In the genomic region with DNA sequence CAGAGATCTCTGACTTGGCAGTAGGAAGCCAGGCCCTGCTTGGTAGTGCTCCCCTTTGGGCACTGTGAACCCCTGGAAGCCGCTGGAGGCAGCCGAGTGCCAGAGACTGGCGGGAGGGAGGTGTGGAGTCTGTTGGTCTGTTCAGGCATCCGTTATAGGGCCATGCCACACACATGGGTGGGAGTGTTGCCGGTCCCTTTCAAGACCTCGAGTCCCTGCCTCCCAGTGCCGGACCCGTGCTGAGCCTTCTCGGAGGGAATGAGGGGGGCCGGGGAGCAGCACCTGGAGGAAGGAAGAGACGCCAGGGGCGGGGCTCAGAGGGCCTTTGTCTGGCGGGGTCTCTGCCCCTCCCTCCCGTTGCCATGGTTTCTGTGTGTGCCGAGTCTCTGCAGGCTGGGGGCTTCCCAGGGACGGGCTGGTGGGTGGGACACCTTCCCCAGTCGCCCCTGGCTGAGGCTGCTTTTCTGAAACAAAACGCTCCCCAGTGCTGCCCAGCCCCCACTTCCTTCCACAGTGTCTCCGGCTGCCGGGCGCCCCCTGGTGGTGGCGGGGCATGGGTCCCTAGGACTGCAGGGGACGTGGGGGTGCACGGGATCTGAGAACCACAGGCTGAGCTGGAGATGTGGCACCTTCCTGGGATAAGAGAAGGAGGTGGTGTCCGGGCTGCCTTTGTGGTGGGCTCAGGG, we compare ENCODE assay signal across 1 cellular context.
A peak's percentile ranks its signal among the peaks of the same experiment; 100 is the strongest.
TF ChIP-seq lines count a peak whose summit lies in the region.

No MANE protein-coding gene starts in this region.

TF ChIP-seq in HEK293, 187 proteins besides CTCF, POLR2A, EP300 and RAD21 (continued from another document):
- TF ChIP-seq, protein P1, sequence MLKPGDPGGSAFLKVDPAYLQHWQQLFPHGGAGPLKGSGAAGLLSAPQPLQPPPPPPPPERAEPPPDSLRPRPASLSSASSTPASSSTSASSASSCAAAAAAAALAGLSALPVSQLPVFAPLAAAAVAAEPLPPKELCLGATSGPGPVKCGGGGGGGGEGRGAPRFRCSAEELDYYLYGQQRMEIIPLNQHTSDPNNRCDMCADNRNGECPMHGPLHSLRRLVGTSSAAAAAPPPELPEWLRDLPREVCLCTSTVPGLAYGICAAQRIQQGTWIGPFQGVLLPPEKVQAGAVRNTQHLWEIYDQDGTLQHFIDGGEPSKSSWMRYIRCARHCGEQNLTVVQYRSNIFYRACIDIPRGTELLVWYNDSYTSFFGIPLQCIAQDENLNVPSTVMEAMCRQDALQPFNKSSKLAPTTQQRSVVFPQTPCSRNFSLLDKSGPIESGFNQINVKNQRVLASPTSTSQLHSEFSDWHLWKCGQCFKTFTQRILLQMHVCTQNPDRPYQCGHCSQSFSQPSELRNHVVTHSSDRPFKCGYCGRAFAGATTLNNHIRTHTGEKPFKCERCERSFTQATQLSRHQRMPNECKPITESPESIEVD (tag by site-specific recombination; IDR thresholded peaks at IDR 0.05): no peak
- TF ChIP-seq ZNF146 (tag by site-specific recombination; IDR thresholded peaks at IDR 0.05) (no peak), OSR2 (tag by site-specific recombination; IDR thresholded peaks at IDR 0.05) (no peak), ZNF10 (tag by site-specific recombination; IDR thresholded peaks at IDR 0.05) (no peak), ZNF248 (tag by site-specific recombination; IDR thresholded peaks at IDR 0.05) (no peak), WT1 (tag by site-specific recombination; IDR thresholded peaks at IDR 0.05) (no peak), ZNF837 (tag by site-specific recombination; IDR thresholded peaks at IDR 0.05) (no peak), ZNF214 (tag by site-specific recombination; IDR thresholded peaks at IDR 0.05; ENCODE audit: borderline replicate concordance) (no peak), GLIS2 (tag by site-specific recombination; IDR thresholded peaks at IDR 0.05) (peak; percentile 59; the same call in 1 of the 2 replicates), ZNF175 (tag by site-specific recombination; IDR thresholded peaks at IDR 0.05) (no peak), FEZF1 (tag by site-specific recombination; IDR thresholded peaks at IDR 0.05) (no peak), PRDM1 (tag by site-specific recombination; IDR thresholded peaks at IDR 0.05) (no peak), MEIS1 (CRISPR knock-in tag; IDR thresholded peaks at IDR 0.05; ENCODE audit: borderline replicate concordance) (no peak), ZNF292 (tag by site-specific recombination; IDR thresholded peaks at IDR 0.05; ENCODE audit: borderline replicate concordance, low read depth) (no peak), ZNF629 (tag by site-specific recombination; IDR thresholded peaks at IDR 0.05) (0 out of 2 replicates have a peak, but pooled peaks have one; percentile 48), BCL11B (tag by site-specific recombination; IDR thresholded peaks at IDR 0.05; ENCODE audit: low read depth) (no peak), TRIM28 (IDR thresholded peaks at IDR 0.05; ENCODE audit: borderline replicate concordance, low read length) (no peak), KLF8 (tag by site-specific recombination; IDR thresholded peaks at IDR 0.05) (peak; percentile 43; the same call in 1 of the 2 replicates), ZNF600 (tag by site-specific recombination; IDR thresholded peaks at IDR 0.05) (no peak), ZXDB (tag by site-specific recombination; IDR thresholded peaks at IDR 0.05) (peak; percentile 44; the same call in 1 of the 2 replicates), ZNF404 (tag by site-specific recombination; IDR thresholded peaks at IDR 0.05) (no peak), ZNF785 (tag by site-specific recombination; IDR thresholded peaks at IDR 0.05) (no peak), ZBTB7A (tag by site-specific recombination; IDR thresholded peaks at IDR 0.05; ENCODE audit: low read depth) (no peak), SP2 (tag by site-specific recombination; IDR thresholded peaks at IDR 0.05) (no peak), ZNF560 (tag by site-specific recombination; IDR thresholded peaks at IDR 0.05; ENCODE audit: borderline replicate concordance) (no peak), SCRT2 (tag by site-specific recombination; IDR thresholded peaks at IDR 0.05) (0 out of 2 replicates have a peak, but pooled peaks have one; percentile 13), ZNF76 (tag by site-specific recombination; IDR thresholded peaks at IDR 0.05; ENCODE audit: borderline replicate concordance, low read depth) (no peak), ZNF654 (tag by site-specific recombination; IDR thresholded peaks at IDR 0.05; ENCODE audit: low read depth) (peak; percentile 58), ZNF514 (tag by site-specific recombination; IDR thresholded peaks at IDR 0.05) (no peak), KLF10 (tag by site-specific recombination; IDR thresholded peaks at IDR 0.05) (peak; percentile 58; the same call in 1 of the 2 replicates)
- TF ChIP-seq, protein P2, sequence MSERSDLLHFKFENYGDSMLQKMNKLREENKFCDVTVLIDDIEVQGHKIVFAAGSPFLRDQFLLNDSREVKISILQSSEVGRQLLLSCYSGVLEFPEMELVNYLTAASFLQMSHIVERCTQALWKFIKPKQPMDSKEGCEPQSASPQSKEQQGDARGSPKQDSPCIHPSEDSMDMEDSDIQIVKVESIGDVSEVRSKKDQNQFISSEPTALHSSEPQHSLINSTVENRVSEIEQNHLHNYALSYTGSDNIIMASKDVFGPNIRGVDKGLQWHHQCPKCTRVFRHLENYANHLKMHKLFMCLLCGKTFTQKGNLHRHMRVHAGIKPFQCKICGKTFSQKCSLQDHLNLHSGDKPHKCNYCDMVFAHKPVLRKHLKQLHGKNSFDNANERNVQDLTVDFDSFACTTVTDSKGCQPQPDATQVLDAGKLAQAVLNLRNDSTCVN (tag by site-specific recombination; optimal IDR thresholded peaks at IDR 0.05): no peak
- TF ChIP-seq, protein P3, sequence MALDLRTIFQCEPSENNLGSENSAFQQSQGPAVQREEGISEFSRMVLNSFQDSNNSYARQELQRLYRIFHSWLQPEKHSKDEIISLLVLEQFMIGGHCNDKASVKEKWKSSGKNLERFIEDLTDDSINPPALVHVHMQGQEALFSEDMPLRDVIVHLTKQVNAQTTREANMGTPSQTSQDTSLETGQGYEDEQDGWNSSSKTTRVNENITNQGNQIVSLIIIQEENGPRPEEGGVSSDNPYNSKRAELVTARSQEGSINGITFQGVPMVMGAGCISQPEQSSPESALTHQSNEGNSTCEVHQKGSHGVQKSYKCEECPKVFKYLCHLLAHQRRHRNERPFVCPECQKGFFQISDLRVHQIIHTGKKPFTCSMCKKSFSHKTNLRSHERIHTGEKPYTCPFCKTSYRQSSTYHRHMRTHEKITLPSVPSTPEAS (tag by site-specific recombination; IDR thresholded peaks at IDR 0.05): no peak
- TF ChIP-seq, protein P4, sequence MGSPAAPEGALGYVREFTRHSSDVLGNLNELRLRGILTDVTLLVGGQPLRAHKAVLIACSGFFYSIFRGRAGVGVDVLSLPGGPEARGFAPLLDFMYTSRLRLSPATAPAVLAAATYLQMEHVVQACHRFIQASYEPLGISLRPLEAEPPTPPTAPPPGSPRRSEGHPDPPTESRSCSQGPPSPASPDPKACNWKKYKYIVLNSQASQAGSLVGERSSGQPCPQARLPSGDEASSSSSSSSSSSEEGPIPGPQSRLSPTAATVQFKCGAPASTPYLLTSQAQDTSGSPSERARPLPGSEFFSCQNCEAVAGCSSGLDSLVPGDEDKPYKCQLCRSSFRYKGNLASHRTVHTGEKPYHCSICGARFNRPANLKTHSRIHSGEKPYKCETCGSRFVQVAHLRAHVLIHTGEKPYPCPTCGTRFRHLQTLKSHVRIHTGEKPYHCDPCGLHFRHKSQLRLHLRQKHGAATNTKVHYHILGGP (tag by site-specific recombination; IDR thresholded peaks at IDR 0.05): no peak
- TF ChIP-seq, protein P5, sequence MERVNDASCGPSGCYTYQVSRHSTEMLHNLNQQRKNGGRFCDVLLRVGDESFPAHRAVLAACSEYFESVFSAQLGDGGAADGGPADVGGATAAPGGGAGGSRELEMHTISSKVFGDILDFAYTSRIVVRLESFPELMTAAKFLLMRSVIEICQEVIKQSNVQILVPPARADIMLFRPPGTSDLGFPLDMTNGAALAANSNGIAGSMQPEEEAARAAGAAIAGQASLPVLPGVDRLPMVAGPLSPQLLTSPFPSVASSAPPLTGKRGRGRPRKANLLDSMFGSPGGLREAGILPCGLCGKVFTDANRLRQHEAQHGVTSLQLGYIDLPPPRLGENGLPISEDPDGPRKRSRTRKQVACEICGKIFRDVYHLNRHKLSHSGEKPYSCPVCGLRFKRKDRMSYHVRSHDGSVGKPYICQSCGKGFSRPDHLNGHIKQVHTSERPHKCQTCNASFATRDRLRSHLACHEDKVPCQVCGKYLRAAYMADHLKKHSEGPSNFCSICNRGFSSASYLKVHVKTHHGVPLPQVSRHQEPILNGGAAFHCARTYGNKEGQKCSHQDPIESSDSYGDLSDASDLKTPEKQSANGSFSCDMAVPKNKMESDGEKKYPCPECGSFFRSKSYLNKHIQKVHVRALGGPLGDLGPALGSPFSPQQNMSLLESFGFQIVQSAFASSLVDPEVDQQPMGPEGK (tag by site-specific recombination; IDR thresholded peaks at IDR 0.05): peak; percentile 91
- TF ChIP-seq, protein P6, sequence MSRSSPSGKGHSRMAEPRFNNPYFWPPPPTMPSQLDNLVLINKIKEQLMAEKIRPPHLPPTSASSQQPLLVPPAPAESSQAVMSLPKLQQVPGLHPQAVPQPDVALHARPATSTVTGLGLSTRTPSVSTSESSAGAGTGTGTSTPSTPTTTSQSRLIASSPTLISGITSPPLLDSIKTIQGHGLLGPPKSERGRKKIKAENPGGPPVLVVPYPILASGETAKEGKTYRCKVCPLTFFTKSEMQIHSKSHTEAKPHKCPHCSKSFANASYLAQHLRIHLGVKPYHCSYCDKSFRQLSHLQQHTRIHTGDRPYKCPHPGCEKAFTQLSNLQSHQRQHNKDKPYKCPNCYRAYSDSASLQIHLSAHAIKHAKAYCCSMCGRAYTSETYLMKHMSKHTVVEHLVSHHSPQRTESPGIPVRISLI (tag by site-specific recombination; IDR thresholded peaks at IDR 0.05): no peak
- TF ChIP-seq, protein P7, sequence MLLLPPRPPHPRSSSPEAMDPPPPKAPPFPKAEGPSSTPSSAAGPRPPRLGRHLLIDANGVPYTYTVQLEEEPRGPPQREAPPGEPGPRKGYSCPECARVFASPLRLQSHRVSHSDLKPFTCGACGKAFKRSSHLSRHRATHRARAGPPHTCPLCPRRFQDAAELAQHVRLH (tag by site-specific recombination; IDR thresholded peaks at IDR 0.05): no peak
- TF ChIP-seq, protein P8, sequence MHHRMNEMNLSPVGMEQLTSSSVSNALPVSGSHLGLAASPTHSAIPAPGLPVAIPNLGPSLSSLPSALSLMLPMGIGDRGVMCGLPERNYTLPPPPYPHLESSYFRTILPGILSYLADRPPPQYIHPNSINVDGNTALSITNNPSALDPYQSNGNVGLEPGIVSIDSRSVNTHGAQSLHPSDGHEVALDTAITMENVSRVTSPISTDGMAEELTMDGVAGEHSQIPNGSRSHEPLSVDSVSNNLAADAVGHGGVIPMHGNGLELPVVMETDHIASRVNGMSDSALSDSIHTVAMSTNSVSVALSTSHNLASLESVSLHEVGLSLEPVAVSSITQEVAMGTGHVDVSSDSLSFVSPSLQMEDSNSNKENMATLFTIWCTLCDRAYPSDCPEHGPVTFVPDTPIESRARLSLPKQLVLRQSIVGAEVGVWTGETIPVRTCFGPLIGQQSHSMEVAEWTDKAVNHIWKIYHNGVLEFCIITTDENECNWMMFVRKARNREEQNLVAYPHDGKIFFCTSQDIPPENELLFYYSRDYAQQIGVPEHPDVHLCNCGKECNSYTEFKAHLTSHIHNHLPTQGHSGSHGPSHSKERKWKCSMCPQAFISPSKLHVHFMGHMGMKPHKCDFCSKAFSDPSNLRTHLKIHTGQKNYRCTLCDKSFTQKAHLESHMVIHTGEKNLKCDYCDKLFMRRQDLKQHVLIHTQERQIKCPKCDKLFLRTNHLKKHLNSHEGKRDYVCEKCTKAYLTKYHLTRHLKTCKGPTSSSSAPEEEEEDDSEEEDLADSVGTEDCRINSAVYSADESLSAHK (tag by site-specific recombination; IDR thresholded peaks at IDR 0.05): no peak
- TF ChIP-seq, protein P9, sequence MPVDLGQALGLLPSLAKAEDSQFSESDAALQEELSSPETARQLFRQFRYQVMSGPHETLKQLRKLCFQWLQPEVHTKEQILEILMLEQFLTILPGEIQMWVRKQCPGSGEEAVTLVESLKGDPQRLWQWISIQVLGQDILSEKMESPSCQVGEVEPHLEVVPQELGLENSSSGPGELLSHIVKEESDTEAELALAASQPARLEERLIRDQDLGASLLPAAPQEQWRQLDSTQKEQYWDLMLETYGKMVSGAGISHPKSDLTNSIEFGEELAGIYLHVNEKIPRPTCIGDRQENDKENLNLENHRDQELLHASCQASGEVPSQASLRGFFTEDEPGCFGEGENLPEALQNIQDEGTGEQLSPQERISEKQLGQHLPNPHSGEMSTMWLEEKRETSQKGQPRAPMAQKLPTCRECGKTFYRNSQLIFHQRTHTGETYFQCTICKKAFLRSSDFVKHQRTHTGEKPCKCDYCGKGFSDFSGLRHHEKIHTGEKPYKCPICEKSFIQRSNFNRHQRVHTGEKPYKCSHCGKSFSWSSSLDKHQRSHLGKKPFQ (tag by site-specific recombination; IDR thresholded peaks at IDR 0.05): no peak
- TF ChIP-seq, protein P10, sequence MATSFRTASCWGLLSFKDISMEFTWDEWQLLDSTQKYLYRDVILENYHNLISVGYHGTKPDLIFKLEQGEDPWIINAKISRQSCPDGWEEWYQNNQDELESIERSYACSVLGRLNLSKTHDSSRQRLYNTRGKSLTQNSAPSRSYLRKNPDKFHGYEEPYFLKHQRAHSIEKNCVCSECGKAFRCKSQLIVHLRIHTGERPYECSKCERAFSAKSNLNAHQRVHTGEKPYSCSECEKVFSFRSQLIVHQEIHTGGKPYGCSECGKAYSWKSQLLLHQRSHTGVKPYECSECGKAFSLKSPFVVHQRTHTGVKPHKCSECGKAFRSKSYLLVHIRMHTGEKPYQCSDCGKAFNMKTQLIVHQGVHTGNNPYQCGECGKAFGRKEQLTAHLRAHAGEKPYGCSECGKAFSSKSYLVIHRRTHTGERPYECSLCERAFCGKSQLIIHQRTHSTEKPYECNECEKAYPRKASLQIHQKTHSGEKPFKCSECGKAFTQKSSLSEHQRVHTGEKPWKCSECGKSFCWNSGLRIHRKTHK (tag by site-specific recombination; IDR thresholded peaks at IDR 0.05): no peak
- TF ChIP-seq, protein P11, sequence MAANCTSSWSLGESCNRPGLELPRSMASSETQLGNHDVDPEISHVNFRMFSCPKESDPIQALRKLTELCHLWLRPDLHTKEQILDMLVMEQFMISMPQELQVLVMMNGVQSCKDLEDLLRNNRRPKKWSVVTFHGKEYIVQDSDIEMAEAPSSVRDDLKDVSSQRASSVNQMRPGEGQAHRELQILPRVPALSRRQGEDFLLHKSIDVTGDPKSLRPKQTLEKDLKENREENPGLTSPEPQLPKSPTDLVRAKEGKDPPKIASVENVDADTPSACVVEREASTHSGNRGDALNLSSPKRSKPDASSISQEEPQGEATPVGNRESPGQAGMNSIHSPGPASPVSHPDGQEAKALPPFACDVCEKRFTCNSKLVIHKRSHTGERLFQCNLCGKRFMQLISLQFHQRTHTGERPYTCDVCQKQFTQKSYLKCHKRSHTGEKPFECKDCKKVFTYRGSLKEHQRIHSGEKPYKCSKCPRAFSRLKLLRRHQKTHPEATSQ (tag by site-specific recombination; IDR thresholded peaks at IDR 0.05): no peak
